In the genomic region with DNA sequence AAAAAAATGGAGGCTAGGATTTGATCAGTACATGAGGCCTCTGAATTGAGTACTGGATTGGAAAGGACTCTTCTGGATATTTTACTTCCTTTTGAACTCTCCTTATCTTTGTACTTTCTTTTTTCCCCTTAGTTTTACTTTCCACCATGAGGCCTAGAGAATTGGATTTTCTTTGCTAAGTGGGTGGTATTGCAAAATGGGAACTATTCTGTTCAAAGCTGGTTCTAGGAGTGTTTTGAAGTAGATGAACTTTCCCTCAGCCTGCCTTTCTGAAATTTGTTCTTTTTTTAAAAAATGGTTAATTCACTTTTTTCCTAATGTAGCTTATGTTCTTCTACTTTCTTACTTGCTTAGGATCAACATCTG, we compare ENCODE assay signal across 19 cellular contexts.
DNase-seq lines count a peak whose midpoint lies in the region; ATAC-seq and TF ChIP-seq lines count a peak whose summit lies in the region.
"Had no signal": no experiment of that assay in that cellular context is flagged by ENCODE, and none has a peak within 500 bp of the region (broad histone marks: within the 10 kb centered on the region; RNA-seq: fewer than 3 reads in every experiment).

No MANE protein-coding gene starts in this region.

- H3K27me3 ChIP-seq in gastroesophageal sphincter (no peaks in the 10 kb centered on the region), upper lobe of right lung (no peaks in the 10 kb centered on the region), foreskin keratinocyte (no peaks in the 10 kb centered on the region)
- H3K27me3 ChIP-seq: SJCRH30 had no signal

- H3K4me1 ChIP-seq in gastroesophageal sphincter, result peaks cover 0 to 20% (median 0%) of the 10 kb centered on the region in 3 donors
- peaks cover 23% of the 10 kb centered on the region for H3K4me1 ChIP-seq in upper lobe of right lung
- peaks cover 14% of the 10 kb centered on the region for H3K4me1 ChIP-seq in foreskin keratinocyte

- H3K27ac ChIP-seq in gastroesophageal sphincter (peak overlapping the region in 3 of 4 donors; percentile 9 to 61 (median 50)), upper lobe of right lung (peak overlapping the region; percentile 68), foreskin keratinocyte (no peak overlapping the region)
- H3K27ac ChIP-seq: SJCRH30 had no signal

- H3K9me3 ChIP-seq in gastroesophageal sphincter, result no peaks in the 10 kb centered on the region
- no peaks in the 10 kb centered on the region for H3K9me3 ChIP-seq in upper lobe of right lung
- H3K9me3 ChIP-seq: SJCRH30 had no signal

- peak overlapping the region; percentile 38 for H3K27ac Mint-ChIP-seq in activated naive CD8-positive, alpha-beta T cell treated with anti-CD3 and anti-CD28 coated beads for 36 hours
- no peak overlapping the region for H3K27ac Mint-ChIP-seq in activated naive CD8-positive, alpha-beta T cell treated with anti-CD3 and anti-CD28 coated beads, Interleukin-2, amount 50 U/mL, for 24 hours
- H3K27ac Mint-ChIP-seq in activated T-helper 1 cell treated with anti-CD3 and anti-CD28 coated beads, Interleukin-12 subunit alpha, Interleukin-12 subunit beta, Interleukin-2, Interleukin-4 antibody, amounts not matched to agents 30 ng/mL and 10 ng/mL and 1 ng/mL, durations not matched to agents 14 hours and 24 hours and 36 hours, result peak overlapping the region; percentile 9
- H3K27ac Mint-ChIP-seq: activated naive CD4-positive, alpha-beta T cell treated with anti-CD3 and anti-CD28 coated beads, Interleukin-2, amount 50 U/mL, for 24 hours; natural killer cell; stimulated activated memory B cell treated with anti-CD40 and anti-IgM and Interleukin-4, amounts not matched to agents 10 μg/mL and 1 μg/mL and 100 μg/mL, for 72 hours had no signal

- peaks cover 47% of the 10 kb centered on the region for H3K4me1 Mint-ChIP-seq in activated naive CD8-positive, alpha-beta T cell treated with anti-CD3 and anti-CD28 coated beads for 36 hours
- H3K4me1 Mint-ChIP-seq in activated naive CD8-positive, alpha-beta T cell treated with anti-CD3 and anti-CD28 coated beads, Interleukin-2, amount 50 U/mL, for 24 hours, result peaks cover 35% of the 10 kb centered on the region
- H3K4me1 Mint-ChIP-seq in activated T-helper 1 cell treated with anti-CD3 and anti-CD28 coated beads, Interleukin-12 subunit alpha, Interleukin-12 subunit beta, Interleukin-2, Interleukin-4 antibody, amounts not matched to agents 30 ng/mL and 10 ng/mL and 1 ng/mL, durations not matched to agents 14 hours and 24 hours and 36 hours (ENCODE audit: low read depth), result peaks cover 39% of the 10 kb centered on the region
- H3K4me1 Mint-ChIP-seq: natural killer cell; stimulated activated memory B cell treated with anti-CD40 and anti-IgM and Interleukin-4, amounts not matched to agents 10 μg/mL and 1 μg/mL and 100 μg/mL, for 72 hours had no signal

- no peaks in the 10 kb centered on the region for H3K36me3 ChIP-seq in gastroesophageal sphincter
- H3K36me3 ChIP-seq in upper lobe of right lung, result no peaks in the 10 kb centered on the region
- H3K36me3 ChIP-seq: SJCRH30 had no signal

- no peaks in the 10 kb centered on the region for H3K36me3 Mint-ChIP-seq in activated naive CD8-positive, alpha-beta T cell treated with anti-CD3 and anti-CD28 coated beads for 36 hours
- H3K36me3 Mint-ChIP-seq in activated naive CD8-positive, alpha-beta T cell treated with anti-CD3 and anti-CD28 coated beads, Interleukin-2, amount 50 U/mL, for 24 hours (ENCODE audit: low read depth), result no peaks in the 10 kb centered on the region
- H3K36me3 Mint-ChIP-seq in activated T-helper 1 cell treated with anti-CD3 and anti-CD28 coated beads, Interleukin-12 subunit alpha, Interleukin-12 subunit beta, Interleukin-2, Interleukin-4 antibody, amounts not matched to agents 30 ng/mL and 10 ng/mL and 1 ng/mL, durations not matched to agents 14 hours and 24 hours and 36 hours (ENCODE audit: low read depth), result peaks cover 17% of the 10 kb centered on the region
- H3K36me3 Mint-ChIP-seq: natural killer cell; stimulated activated memory B cell treated with anti-CD40 and anti-IgM and Interleukin-4, amounts not matched to agents 10 μg/mL and 1 μg/mL and 100 μg/mL, for 72 hours had no signal

- no peak for DNase-seq in activated naive CD8-positive, alpha-beta T cell treated with anti-CD3 and anti-CD28 coated beads for 36 hours
- no peak for DNase-seq in activated naive CD8-positive, alpha-beta T cell treated with anti-CD3 and anti-CD28 coated beads, Interleukin-2, amount 50 U/mL, for 24 hours
- DNase-seq in activated T-helper 1 cell treated with anti-CD3 and anti-CD28 coated beads, Interleukin-12 subunit alpha, Interleukin-12 subunit beta, Interleukin-2, Interleukin-4 antibody, amounts not matched to agents 30 ng/mL and 10 ng/mL and 1 ng/mL, durations not matched to agents 14 hours and 24 hours and 36 hours (ENCODE audit: low spot score), result no peak
- DNase-seq in upper lobe of right lung (no peak), hypothalamus (lab: John Stamatoyannopoulos, UW) (no peak), foreskin keratinocyte (no peak), cerebellum (ENCODE audit: low spot score) (no peak)
- DNase-seq: activated CD4-positive, alpha-beta T cell treated with anti-CD3 and anti-CD28 coated beads, Interleukin-2, amount 50 U/mL, for 1 hour; activated T-cell treated with anti-CD3 and anti-CD28 coated beads for 4 hours; effector CD4-positive, alpha-beta T cell; foreskin melanocyte; natural killer cell; NCI-H1105 treated with DMSO at 0.1 percent for 48 hours; NCI-H2227 treated with DMSO at 0.1 percent for 48 hours; SJCRH30; small intestine had no signal

- intact Hi-C loops in activated T-helper 1 cell treated with anti-CD3 and anti-CD28 coated beads, Interleukin-12 subunit alpha, Interleukin-12 subunit beta, Interleukin-2, Interleukin-4 antibody, amounts not matched to agents 30 ng/mL and 10 ng/mL and 1 ng/mL, durations not matched to agents 14 hours and 24 hours and 36 hours (cut with micrococcal nuclease), result no loop called here
- intact Hi-C loops in upper lobe of right lung (cut with DNase I), result no loop called here

- ATAC-seq in activated naive CD8-positive, alpha-beta T cell treated with anti-CD3 and anti-CD28 coated beads, Interleukin-2, amount 50 U/mL, for 24 hours, result no peak
- ATAC-seq in gastroesophageal sphincter (no peak), upper lobe of right lung (peak; percentile 59), foreskin keratinocyte (no peak)
- ATAC-seq: natural killer cell; stimulated activated memory B cell treated with anti-CD40 and anti-IgM and Interleukin-4, amounts not matched to agents 10 μg/mL and 1 μg/mL and 100 μg/mL, for 72 hours had no signal

- no peaks in the 10 kb centered on the region for H3K9me3 Mint-ChIP-seq in activated naive CD8-positive, alpha-beta T cell treated with anti-CD3 and anti-CD28 coated beads for 36 hours
- H3K9me3 Mint-ChIP-seq in activated naive CD8-positive, alpha-beta T cell treated with anti-CD3 and anti-CD28 coated beads, Interleukin-2, amount 50 U/mL, for 24 hours, result no peaks in the 10 kb centered on the region
- peaks cover 11% of the 10 kb centered on the region for H3K9me3 Mint-ChIP-seq in activated T-helper 1 cell treated with anti-CD3 and anti-CD28 coated beads, Interleukin-12 subunit alpha, Interleukin-12 subunit beta, Interleukin-2, Interleukin-4 antibody, amounts not matched to agents 30 ng/mL and 10 ng/mL and 1 ng/mL, durations not matched to agents 14 hours and 24 hours and 36 hours
- H3K9me3 Mint-ChIP-seq: activated naive CD4-positive, alpha-beta T cell treated with anti-CD3 and anti-CD28 coated beads, Interleukin-2, amount 50 U/mL, for 24 hours; natural killer cell; stimulated activated memory B cell treated with anti-CD40 and anti-IgM and Interleukin-4, amounts not matched to agents 10 μg/mL and 1 μg/mL and 100 μg/mL, for 72 hours had no signal

- no peak for TF ChIP-seq EP300 in gastroesophageal sphincter (IDR thresholded peaks at IDR 0.05)

- TF ChIP-seq CTCF in gastroesophageal sphincter (IDR thresholded peaks at IDR 0.05) (no peak), upper lobe of right lung (IDR thresholded peaks at IDR 0.05) (no peak), foreskin keratinocyte (conservative IDR thresholded peaks at IDR 0.05) (no peak)

- no peak for TF ChIP-seq POLR2A in gastroesophageal sphincter (IDR thresholded peaks at IDR 0.05)

- H3K4me3 ChIP-seq in gastroesophageal sphincter (no peak overlapping the region), upper lobe of right lung (no peak overlapping the region)
- H3K4me3 ChIP-seq: SJCRH30 had no signal

- no peaks in the 10 kb centered on the region for H3K27me3 Mint-ChIP-seq in activated naive CD8-positive, alpha-beta T cell treated with anti-CD3 and anti-CD28 coated beads for 36 hours
- no peaks in the 10 kb centered on the region for H3K27me3 Mint-ChIP-seq in activated naive CD8-positive, alpha-beta T cell treated with anti-CD3 and anti-CD28 coated beads, Interleukin-2, amount 50 U/mL, for 24 hours
- no peaks in the 10 kb centered on the region for H3K27me3 Mint-ChIP-seq in activated T-helper 1 cell treated with anti-CD3 and anti-CD28 coated beads, Interleukin-12 subunit alpha, Interleukin-12 subunit beta, Interleukin-2, Interleukin-4 antibody, amounts not matched to agents 30 ng/mL and 10 ng/mL and 1 ng/mL, durations not matched to agents 14 hours and 24 hours and 36 hours (ENCODE audit: insufficient read depth)
- H3K27me3 Mint-ChIP-seq: activated naive CD4-positive, alpha-beta T cell treated with anti-CD3 and anti-CD28 coated beads, Interleukin-2, amount 50 U/mL, for 24 hours had no signal

- no peak overlapping the region for H3K4me3 Mint-ChIP-seq in activated naive CD8-positive, alpha-beta T cell treated with anti-CD3 and anti-CD28 coated beads for 36 hours
- no peak overlapping the region for H3K4me3 Mint-ChIP-seq in activated naive CD8-positive, alpha-beta T cell treated with anti-CD3 and anti-CD28 coated beads, Interleukin-2, amount 50 U/mL, for 24 hours
- no peak overlapping the region for H3K4me3 Mint-ChIP-seq in activated T-helper 1 cell treated with anti-CD3 and anti-CD28 coated beads, Interleukin-12 subunit alpha, Interleukin-12 subunit beta, Interleukin-2, Interleukin-4 antibody, amounts not matched to agents 30 ng/mL and 10 ng/mL and 1 ng/mL, durations not matched to agents 14 hours and 24 hours and 36 hours
- H3K4me3 Mint-ChIP-seq: activated naive CD4-positive, alpha-beta T cell treated with anti-CD3 and anti-CD28 coated beads, Interleukin-2, amount 50 U/mL, for 24 hours; natural killer cell; stimulated activated memory B cell treated with anti-CD40 and anti-IgM and Interleukin-4, amounts not matched to agents 10 μg/mL and 1 μg/mL and 100 μg/mL, for 72 hours had no signal
